8 cellular contexts compared by ENCODE assay signal in the genomic region with DNA sequence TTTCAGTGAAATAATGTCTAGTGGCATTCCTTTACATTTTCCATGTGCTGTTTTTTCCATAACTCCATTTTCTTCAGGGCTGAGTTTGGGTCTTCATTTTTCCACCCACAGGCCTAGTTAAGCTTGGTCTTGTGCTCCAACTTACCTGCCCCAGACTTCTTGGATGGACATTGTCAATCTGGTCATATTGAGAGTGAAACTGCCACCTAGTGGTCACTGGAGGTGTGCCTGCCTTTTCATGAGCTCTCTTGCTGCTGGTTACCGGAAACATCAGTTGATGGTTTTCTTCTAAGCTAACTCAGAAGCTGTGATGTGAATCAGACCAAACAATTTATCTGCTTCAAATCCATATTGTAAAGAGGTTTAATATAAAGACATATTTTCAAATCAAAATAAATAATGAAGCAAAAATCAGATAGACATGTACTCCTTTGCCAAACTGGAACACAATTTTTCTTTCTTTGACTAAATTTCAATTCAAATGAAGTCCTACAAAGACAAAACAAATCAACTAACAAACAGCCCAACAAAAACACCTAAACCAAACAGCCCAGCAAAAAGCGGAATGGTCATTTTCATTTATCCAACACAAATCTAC.
A peak's percentile ranks its signal among the peaks of the same experiment; 100 is the strongest.
DNase-seq lines count a peak whose midpoint lies in the region; ATAC-seq lines count a peak whose summit lies in the region.

No MANE protein-coding gene starts in this region.

- no peaks in the 10 kb centered on the region for H3K27me3 ChIP-seq in SJSA1 (replicated peaks)

- H3K4me1 ChIP-seq in SJSA1 (replicated peaks): no peaks in the 10 kb centered on the region; the same call in 1 of the 2 replicates

- CTCF ChIA-PET in activated naive CD4-positive, alpha-beta T cell treated with anti-CD3 and anti-CD28 coated beads, Interleukin-2, amount 10 ng/mL, durations not matched to agents 7 days and 5 days (lab: Charles Lee): interaction anchor here (0.5 to 8.3 kb wide), 44 partner anchors 8 to 850 kb away, joined by 3 to 169 read pairs (median 4); a partner anchor contains a TSS

- peak; percentile 54 for ATAC-seq in GM19397 (IDR thresholded peaks at IDR 0.05; ENCODE audit: unreplicated experiment)

- no peaks in the 10 kb centered on the region for H3K9me3 Mint-ChIP-seq in activated naive CD4-positive, alpha-beta T cell treated with anti-CD3 and anti-CD28 coated beads, Interleukin-2, amount 10 ng/mL, durations not matched to agents 7 days and 5 days

- H3K27ac ChIP-seq in SJSA1: no peak overlapping the region

- in situ Hi-C loops in Caki2 (cut with HindIII; ENCODE audit: low pct_unique_long_range_greater_than_20kb, low sequenced_read_pairs): no loop called here

- peak; percentile 28 for DNase-seq in Caki2 (ENCODE audit: low read depth)
- peak; percentile 22 for DNase-seq in HuH-7.5 (ENCODE audit: low spot score)
- peak; percentile 37 to 56 for DNase-seq in SJSA1 (ENCODE audit: low read depth in 1 of 2, low spot score in 2 of 2)
- DNase-seq in activated naive CD4-positive, alpha-beta T cell treated with anti-CD3 and anti-CD28 coated beads, Interleukin-2, amount 10 ng/mL, durations not matched to agents 7 days and 5 days: peak; percentile 86
- peak; percentile 16 to 83 (median 58) for DNase-seq in head of caudate nucleus
- peak; percentile 59 for DNase-seq in retina
- DNase-seq in posterior vena cava (ENCODE audit: low spot score): no peak

- H3K36me3 ChIP-seq in SJSA1: no peaks in the 10 kb centered on the region

- no peak overlapping the region for H3K4me3 ChIP-seq in SJSA1

- no peaks in the 10 kb centered on the region for H3K36me3 Mint-ChIP-seq in activated naive CD4-positive, alpha-beta T cell treated with anti-CD3 and anti-CD28 coated beads, Interleukin-2, amount 10 ng/mL, durations not matched to agents 7 days and 5 days

- peaks cover 66% of the 10 kb centered on the region for H3K4me1 Mint-ChIP-seq in activated naive CD4-positive, alpha-beta T cell treated with anti-CD3 and anti-CD28 coated beads, Interleukin-2, amount 10 ng/mL, durations not matched to agents 7 days and 5 days

- H3K27ac Mint-ChIP-seq in activated naive CD4-positive, alpha-beta T cell treated with anti-CD3 and anti-CD28 coated beads, Interleukin-2, amount 10 ng/mL, durations not matched to agents 7 days and 5 days: peak overlapping the region; percentile 64

- H3K27me3 Mint-ChIP-seq in activated naive CD4-positive, alpha-beta T cell treated with anti-CD3 and anti-CD28 coated beads, Interleukin-2, amount 10 ng/mL, durations not matched to agents 7 days and 5 days: peaks cover 9% of the 10 kb centered on the region

- H3K4me3 Mint-ChIP-seq in activated naive CD4-positive, alpha-beta T cell treated with anti-CD3 and anti-CD28 coated beads, Interleukin-2, amount 10 ng/mL, durations not matched to agents 7 days and 5 days: no peak overlapping the region

- intact Hi-C loops in head of caudate nucleus (cut with DNase I) (loop anchor here (10.0 kb wide), 1 partner anchor 255 kb away; no protein-coding TSS in a partner anchor), posterior vena cava (cut with DNase I) (no loop called here)

- H3K9me3 ChIP-seq in SJSA1 (replicated peaks): no peaks in the 10 kb centered on the region
